7 cellular contexts compared by ENCODE assay signal in the genomic region with DNA sequence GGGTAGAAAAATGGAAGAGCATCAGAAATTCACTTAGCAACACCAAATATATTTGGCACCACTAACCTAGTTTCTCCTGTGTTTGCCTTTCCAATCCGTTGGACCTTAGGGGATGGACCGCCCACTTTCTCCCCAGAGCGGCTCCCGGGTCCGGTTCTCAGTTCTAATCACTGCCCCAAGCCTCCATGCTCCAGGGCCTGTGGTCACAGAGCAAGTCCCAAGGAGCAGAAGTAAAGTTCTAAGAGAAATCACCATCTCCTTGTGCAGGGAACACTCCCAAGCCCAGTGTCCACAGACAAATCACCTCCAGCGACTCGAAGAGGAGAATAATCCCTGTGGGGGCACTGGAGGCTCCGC. TPM values are rescaled to one million over a fixed set of nuclear protein-coding genes. Genes with fewer than 3 reads are reported as not detected.
DNase-seq lines count a peak whose midpoint lies in the region; ATAC-seq and TF ChIP-seq lines count a peak whose summit lies in the region.

No MANE protein-coding gene starts in this region.

- ATAC-seq in GM19043 (IDR thresholded peaks at IDR 0.05; ENCODE audit: low read depth, unreplicated experiment), result peak; percentile 2
- peak; percentile 5 for ATAC-seq in lung (ENCODE audit: insufficient read depth, low FRiP score)
- ATAC-seq in aorta (ENCODE audit: low FRiP score), result peak; percentile 75
- ATAC-seq in HG03139 (IDR thresholded peaks at IDR 0.05; ENCODE audit: unreplicated experiment), result no peak

- H3K9ac ChIP-seq in HUES48 (ENCODE audit: low read depth, low read length), result peak overlapping the region; percentile 3; the same call in 1 of the 2 replicates

- DNase-seq in chondrocyte (ENCODE audit: low spot score) (no peak), lung (ENCODE audit: low spot score) (no peak), aorta (peak in 1 of 2 donors; percentile 63), NCI-H1092 treated with DMSO at 0.1 percent for 48 hours (lab: John Stamatoyannopoulos, UW) (no peak)

- no peaks in the 10 kb centered on the region for H3K9me3 Mint-ChIP-seq in chondrocyte (ENCODE audit: low read depth)

- H3K4me3 ChIP-seq in HUES48 (ENCODE audit: low read depth, low read length) (peak overlapping the region; percentile 85), lung (peak overlapping the region; percentile 81), aorta (ENCODE audit: low read length in 2 of 2) (peak overlapping the region; percentile 33 to 58)

- H3K4me3 Mint-ChIP-seq in chondrocyte (ENCODE audit: unreplicated experiment), result peak overlapping the region; percentile 93

- H3K27ac Mint-ChIP-seq in chondrocyte (ENCODE audit: unreplicated experiment), result peak overlapping the region; percentile 74

- peaks cover 5% of the 10 kb centered on the region for H3K27me3 Mint-ChIP-seq in chondrocyte (ENCODE audit: low read depth)

- peaks cover 22% of the 10 kb centered on the region for H3K4me1 Mint-ChIP-seq in chondrocyte (ENCODE audit: low read depth)

- no peak overlapping the region for H3K27ac ChIP-seq in HUES48 (ENCODE audit: low read depth, low read length)
- H3K27ac ChIP-seq in lung (ENCODE audit: low read depth in 1 of 2, low read length in 1 of 2), result peak overlapping the region in 1 of 2 donors; percentile 89
- peak overlapping the region; percentile 21 to 61 for H3K27ac ChIP-seq in aorta (ENCODE audit: low read depth in 1 of 2, low read length in 2 of 2)

- H3K27me3 ChIP-seq in HUES48 (ENCODE audit: control insufficient read depth, insufficient read depth, low read length) (peaks cover 29% of the 10 kb centered on the region), lung (ENCODE audit: control insufficient read depth, insufficient read depth) (no peaks in the 10 kb centered on the region), aorta (ENCODE audit: control insufficient read depth in 1 of 2, insufficient read depth in 2 of 2, low read length in 1 of 2) (no peaks in the 10 kb centered on the region)

- intact Hi-C loops in aorta (cut with DNase I), result no loop called here

- 1 to 4% methylated on average over 8 of the region's 8 CpGs for WGBS in lung, 2 donors
- WGBS in aorta, 2 donors, result 1 to 2% methylated on average over 8 of the region's 8 CpGs

- H3K4me1 ChIP-seq in HUES48 (ENCODE audit: control insufficient read depth, insufficient read depth, low read length) (peaks cover 10% of the 10 kb centered on the region), lung (ENCODE audit: control insufficient read depth in 2 of 2, insufficient read depth in 2 of 2, low read length in 2 of 2) (peaks cover 0 to 10% of the 10 kb centered on the region in 2 donors), aorta (ENCODE audit: control insufficient read depth in 1 of 2, insufficient read depth in 2 of 2, low read length in 2 of 2) (no peaks in the 10 kb centered on the region)

- H3K36me3 Mint-ChIP-seq in chondrocyte (ENCODE audit: low read depth), result no peaks in the 10 kb centered on the region

- H3K9me3 ChIP-seq in HUES48 (ENCODE audit: control insufficient read depth, insufficient read depth, low read length), result no peaks in the 10 kb centered on the region
- H3K9me3 ChIP-seq in lung (ENCODE audit: control insufficient read depth in 2 of 2, insufficient read depth in 1 of 2, low read length in 1 of 2), result no peaks in the 10 kb centered on the region
- no peaks in the 10 kb centered on the region for H3K9me3 ChIP-seq in aorta (ENCODE audit: control insufficient read depth, low read length)

- H3K36me3 ChIP-seq in HUES48 (ENCODE audit: control insufficient read depth, insufficient read depth, low read length) (no peaks in the 10 kb centered on the region), lung (ENCODE audit: control insufficient read depth in 2 of 2, insufficient read depth in 2 of 2, low read length in 2 of 2) (no peaks in the 10 kb centered on the region), aorta (ENCODE audit: control insufficient read depth in 1 of 2, insufficient read depth in 2 of 2, low read length in 1 of 2) (no peaks in the 10 kb centered on the region)

- TF ChIP-seq CTCF in chondrocyte (IDR thresholded peaks at IDR 0.05) (no peak), lung (IDR thresholded peaks at IDR 0.05; ENCODE audit: control extremely low read depth, extremely low read depth) (no peak)

RNA-seq across cellular contexts. Expression of gene SLC1A1, which starts 0.7 kb away (rescaled TPM):
- total RNA-seq in chondrocyte (7.1 to 11.0 TPM (median 10.2 TPM) in 3 replicates), lung (10 to 100 TPM in 1 of 2 donors, 1 to 10 TPM in 1; 5.3 to 13.8 TPM), aorta (1 to 10 TPM; 3.0 to 3.2 TPM)
- polyA plus RNA-seq in lung (1 to 10 TPM; 5.1 to 5.6 TPM), aorta (1 to 10 TPM; 3.1 to 5.6 TPM)
